16 cellular contexts compared by ENCODE assay signal in the genomic region with DNA sequence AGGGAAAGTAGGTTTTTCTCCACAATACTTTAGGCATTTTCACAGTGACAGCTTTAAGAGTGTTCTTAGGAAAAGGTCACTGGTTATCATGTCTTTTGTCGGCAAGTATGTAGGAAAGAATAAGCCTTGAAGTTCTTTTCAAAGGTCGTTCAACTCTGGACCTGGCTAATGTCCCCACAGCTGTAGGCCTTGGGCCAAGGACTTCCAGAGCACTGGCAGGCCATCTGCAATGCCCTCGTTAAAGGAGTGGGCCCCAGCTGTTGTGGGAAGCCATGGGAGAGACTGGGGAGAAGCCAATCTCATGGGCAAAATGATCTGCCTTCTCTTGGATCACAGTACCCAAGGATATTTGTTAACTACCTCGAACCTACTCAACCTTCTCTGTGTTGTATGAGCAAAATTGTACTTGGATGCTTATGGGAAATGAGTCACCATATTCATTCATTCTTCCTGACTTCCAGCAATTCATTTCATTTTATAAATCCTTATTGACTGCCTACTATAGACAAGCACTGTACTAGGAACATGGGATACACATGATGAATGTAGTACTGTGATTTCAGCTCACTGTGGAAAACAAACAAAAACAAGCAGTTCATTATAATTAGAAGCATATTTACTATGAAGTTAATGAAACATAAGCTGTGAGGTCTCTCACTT.
A peak's percentile ranks its signal among the peaks of the same experiment; 100 is the strongest.
DNase-seq lines count a peak whose midpoint lies in the region; ATAC-seq, FAIRE-seq and TF ChIP-seq lines count a peak whose summit lies in the region.
"Had no signal": no experiment of that assay in that cellular context is flagged by ENCODE, and none has a peak within 500 bp of the region (broad histone marks: within the 10 kb centered on the region; RNA-seq: fewer than 3 reads in every experiment).

No MANE protein-coding gene starts in this region.

- POLR2A ChIA-PET in IMR-90 (lab: Charles Lee; ENCODE audit: unreplicated experiment) = no interaction called here

- H4K91ac ChIP-seq in IMR-90 (ENCODE audit: insufficient read depth, low read depth, low read length) = no peak overlapping the region

- no peaks in the 10 kb centered on the region for H3K79me1 ChIP-seq in IMR-90 (ENCODE audit: low read depth in 1 of 2, low read length in 2 of 2)

- BruUV-seq in IMR-90 (replicated peaks; lab: Mats Ljungman, UMichigan) = no TSS peak

- H3K4me3 ChIP-seq in IMR-90 (ENCODE audit: insufficient read depth, low read depth, low read length) = no peak overlapping the region
- no peak overlapping the region for H3K4me3 ChIP-seq in esophagus muscularis mucosa
- no peak overlapping the region for H3K4me3 ChIP-seq in kidney (ENCODE audit: low read length in 2 of 2)
- H3K4me3 ChIP-seq in Karpas-422 (ENCODE audit: low read length) = no peak overlapping the region
- H3K4me3 ChIP-seq in GM23338 = no peak overlapping the region
- H3K4me3 ChIP-seq: BLaER1, GM12878 had no signal

- no peaks in the 10 kb centered on the region for H3K9me3 ChIP-seq in IMR-90 (ENCODE audit: control insufficient read depth, insufficient read depth, low read length)
- H3K9me3 ChIP-seq in esophagus muscularis mucosa = no peaks in the 10 kb centered on the region
- H3K9me3 ChIP-seq in kidney (ENCODE audit: control insufficient read depth in 1 of 2, low read length in 2 of 2) = no peaks in the 10 kb centered on the region
- H3K9me3 ChIP-seq in Karpas-422 (ENCODE audit: low read length) = no peaks in the 10 kb centered on the region
- H3K9me3 ChIP-seq: BLaER1 had no signal

- H4K20me1 ChIP-seq in IMR-90 (ENCODE audit: insufficient read depth, low read length) (no peaks in the 10 kb centered on the region), Karpas-422 (ENCODE audit: insufficient read depth, low read depth, low read length) (no peaks in the 10 kb centered on the region), GM23338 (replicated peaks; ENCODE audit: insufficient read depth) (no peaks in the 10 kb centered on the region)
- H4K20me1 ChIP-seq: BLaER1 had no signal

- H3K27ac ChIP-seq in IMR-90 (ENCODE audit: insufficient read depth, low read length) = no peak overlapping the region
- H3K27ac ChIP-seq in esophagus muscularis mucosa (replicated peaks in 1 of 4) = no peak overlapping the region
- no peak overlapping the region for H3K27ac ChIP-seq in kidney (ENCODE audit: low read depth in 2 of 2, low read length in 2 of 2)
- no peak overlapping the region for H3K27ac ChIP-seq in Karpas-422 (ENCODE audit: low read length)
- no peak overlapping the region for H3K27ac ChIP-seq in GM23338 (ENCODE audit: low read depth)
- H3K27ac ChIP-seq: 22Rv1, BLaER1 had no signal

- TF ChIP-seq POLR2A in IMR-90 (IDR thresholded peaks at IDR 0.05; ENCODE audit: low read depth, low read length) (no peak), esophagus muscularis mucosa (IDR thresholded peaks at IDR 0.05; ENCODE audit: low read depth) (no peak)

- peak overlapping the region; percentile 3; the same call in 1 of the 2 replicates for H3K14ac ChIP-seq in IMR-90 (replicated peaks; ENCODE audit: low read depth, low read length)

- dilution Hi-C loops in IMR-90 (cut with HindIII; ENCODE audit: low sequenced_read_pairs, unreplicated experiment) = no loop called here

- H3K4me1 ChIP-seq in IMR-90 (ENCODE audit: control insufficient read depth, insufficient read depth, low read length) = peaks cover 8% of the 10 kb centered on the region
- H3K4me1 ChIP-seq in esophagus muscularis mucosa = peaks cover 0 to 7% (median 0%) of the 10 kb centered on the region in 4 donors
- H3K4me1 ChIP-seq in kidney (ENCODE audit: control insufficient read depth in 1 of 2, insufficient read depth in 1 of 2, low read depth in 1 of 2, low read length in 2 of 2) = no peaks in the 10 kb centered on the region
- no peaks in the 10 kb centered on the region for H3K4me1 ChIP-seq in Karpas-422 (ENCODE audit: low read length)
- H3K4me1 ChIP-seq in GM23338 (ENCODE audit: insufficient read depth) = no peaks in the 10 kb centered on the region; the same call in 1 of the 2 replicates
- H3K4me1 ChIP-seq: BLaER1 had no signal

- no peak for FAIRE-seq in kidney (lab: Jason Lieb, UNC)
- FAIRE-seq: GM12878 had no signal

- no peak overlapping the region for H4K8ac ChIP-seq in IMR-90 (ENCODE audit: low read depth in 2 of 2, low read length in 2 of 2)

- TF ChIP-seq EP300 in esophagus muscularis mucosa (IDR thresholded peaks at IDR 0.05) = no peak

- H3K4ac ChIP-seq in IMR-90 (ENCODE audit: low read depth, low read length) = peak overlapping the region; percentile 48; the same call in 1 of the 2 replicates

- no peaks in the 10 kb centered on the region for H3K36me3 Mint-ChIP-seq in GM23338 (ENCODE audit: low read depth)

- TF ChIP-seq CTCF in IMR-90 (conservative IDR thresholded peaks at IDR 0.05; ENCODE audit: low read depth, low read length) = no peak
- TF ChIP-seq CTCF in esophagus muscularis mucosa (IDR thresholded peaks at IDR 0.05) = no peak
- no peak for TF ChIP-seq CTCF in kidney (IDR thresholded peaks at IDR 0.05; ENCODE audit: borderline replicate concordance, extremely low read depth, insufficient read depth)
- no peak for TF ChIP-seq CTCF in GM23338 (conservative IDR thresholded peaks at IDR 0.05; ENCODE audit: low read depth in 2 of 2)

- no peaks in the 10 kb centered on the region; the same call in 1 of the 2 replicates for H3K9me1 ChIP-seq in IMR-90 (ENCODE audit: insufficient read depth, low read length)

- intact Hi-C loops in IMR-90 (cut with micrococcal nuclease) = no loop called here
- intact Hi-C loops in esophagus muscularis mucosa (cut with DNase I) = no loop called here
- intact Hi-C loops in kidney (cut with DNase I) = no loop called here

- CTCF ChIA-PET in IMR-90 (lab: Yijun Ruan, JAX) = interaction anchor here (0.6 kb wide), 1 partner anchor 114 kb away, joined by 3 read pairs; no protein-coding TSS in a partner anchor

- no peaks in the 10 kb centered on the region for H3F3A ChIP-seq in GM23338 (replicated peaks; ENCODE audit: low read depth)

- no peak overlapping the region for H4K5ac ChIP-seq in IMR-90 (ENCODE audit: low read depth, low read length)

- no peaks in the 10 kb centered on the region for H3K9me2 ChIP-seq in Karpas-422 (replicated peaks; ENCODE audit: insufficient read depth, low read length)
- H3K9me2 ChIP-seq in GM23338 (ENCODE audit: insufficient read depth) = 0 out of 2 replicates have a peak, but pooled peaks cover 3% of the 10 kb centered on the region

- no peak overlapping the region for H3K9ac ChIP-seq in IMR-90 (ENCODE audit: low read depth, low read length)
- H3K9ac ChIP-seq in kidney (ENCODE audit: low read length in 2 of 2) = no peak overlapping the region
- no peak overlapping the region for H3K9ac ChIP-seq in Karpas-422 (ENCODE audit: low read length)
- H3K9ac ChIP-seq: BLaER1 had no signal

- no peak overlapping the region; the same call in 2 of the 3 replicates for H2BK15ac ChIP-seq in IMR-90 (ENCODE audit: low read depth, low read length)

- H3K79me2 ChIP-seq in Karpas-422 (ENCODE audit: low read length) (no peaks in the 10 kb centered on the region), GM23338 (replicated peaks; ENCODE audit: insufficient read depth) (no peaks in the 10 kb centered on the region)

- no peaks in the 10 kb centered on the region for H3K27me3 Mint-ChIP-seq in GM23338 (ENCODE audit: insufficient read depth, low read depth, poor library complexity)

- no peak overlapping the region for H3K4me3 Mint-ChIP-seq in GM23338

- H2AK5ac ChIP-seq in IMR-90 (ENCODE audit: low read depth, low read length) = no peak overlapping the region

- no peak overlapping the region for H3K23ac ChIP-seq in IMR-90 (ENCODE audit: low read depth, low read length)

- peaks cover 3% of the 10 kb centered on the region; the same call in 2 of the 3 replicates for H3K4me1 Mint-ChIP-seq in GM23338

- H2BK20ac ChIP-seq in IMR-90 (ENCODE audit: low read depth, low read length) = no peak overlapping the region

- H2AFZ ChIP-seq in IMR-90 (replicated peaks; ENCODE audit: low read length, poor library complexity) (peak overlapping the region; percentile 78), Karpas-422 (ENCODE audit: low read length) (no peak overlapping the region), GM23338 (no peak overlapping the region)

- peak; percentile 55 for DNase-seq in DMS 273 (lab: John Stamatoyannopoulos, UW; ENCODE audit: unreplicated experiment)
- DNase-seq in DMS 273 treated with DMSO at 0.1 percent for 48 hours (lab: John Stamatoyannopoulos, UW) = no peak
- peak; percentile 26 for DNase-seq in IMR-90
- peak; percentile 39 for DNase-seq in esophagus muscularis mucosa (ENCODE audit: extremely low spot score)
- peak; percentile 72 for DNase-seq in kidney
- no peak for DNase-seq in Karpas-422
- DNase-seq in GM23338 (ENCODE audit: low spot score) = no peak
- DNase-seq: DMS153, NCI-H446 treated with DMSO at 0.1 percent for 48 hours, NCI-H748 treated with DMSO at 0.1 percent for 48 hours, SHP77 treated with DMSO at 0.1 percent for 48 hours had no signal

- H3K36me3 ChIP-seq in IMR-90 (ENCODE audit: control insufficient read depth, insufficient read depth, low read length) (no peaks in the 10 kb centered on the region), esophagus muscularis mucosa (no peaks in the 10 kb centered on the region), kidney (ENCODE audit: control insufficient read depth in 1 of 2, insufficient read depth in 2 of 2, low read length in 2 of 2) (no peaks in the 10 kb centered on the region), Karpas-422 (ENCODE audit: insufficient read depth, low read length) (no peaks in the 10 kb centered on the region), GM23338 (ENCODE audit: insufficient read depth) (no peaks in the 10 kb centered on the region)
- H3K36me3 ChIP-seq: BLaER1 had no signal

- no peak overlapping the region for H3K27ac Mint-ChIP-seq in GM23338

- H2BK5ac ChIP-seq in IMR-90 (ENCODE audit: low read depth, low read length, poor library complexity, severe bottlenecking) = no peak overlapping the region

- in situ Hi-C loops in IMR-90 (cut with MboI; ENCODE audit: low sequenced_read_pairs) = no loop called here

- H3K4me2 ChIP-seq in IMR-90 (ENCODE audit: low read depth, low read length) (no peak overlapping the region), Karpas-422 (ENCODE audit: low read depth, low read length, poor library complexity, severe bottlenecking) (no peak overlapping the region), GM23338 (no peak overlapping the region)
- H3K4me2 ChIP-seq: BLaER1 had no signal

- H2AK9ac ChIP-seq in IMR-90 (replicated peaks; ENCODE audit: low read depth, low read length, poor library complexity) = no peak overlapping the region

- H3K18ac ChIP-seq in IMR-90 (ENCODE audit: low read depth, low read length) = peak overlapping the region; percentile 45; the same call in 1 of the 2 replicates

- no peaks in the 10 kb centered on the region; the same call in 1 of the 3 replicates for H3K9me3 Mint-ChIP-seq in GM23338

- ATAC-seq in IMR-90 (ENCODE audit: low read depth) (no peak), GM18498 (IDR thresholded peaks at IDR 0.05; ENCODE audit: unreplicated experiment) (no peak), GM23338 (no peak)
- ATAC-seq: GM12878, Panc1 had no signal

- WGBS in IMR-90 (ENCODE audit: extremely low coverage in 2 of 2, insufficient read length in 1 of 2), 2 experiments = 20% methylated on average over 1 of the region's 4 CpGs; no CpG with 5 or more reads in 1 of the 2 experiments
- WGBS in esophagus muscularis mucosa = 51% methylated on average over 4 of the region's 4 CpGs

- H3K27me3 ChIP-seq in IMR-90 (ENCODE audit: control insufficient read depth, insufficient read depth, low read length) (no peaks in the 10 kb centered on the region), esophagus muscularis mucosa (no peaks in the 10 kb centered on the region), Karpas-422 (ENCODE audit: low read length) (no peaks in the 10 kb centered on the region), GM23338 (ENCODE audit: insufficient read depth) (no peaks in the 10 kb centered on the region)
- H3K27me3 ChIP-seq: BLaER1 had no signal

- H2BK120ac ChIP-seq in IMR-90 (ENCODE audit: low read depth, low read length) = peak overlapping the region; percentile 44; the same call in 1 of the 2 replicates

- TF ChIP-seq RAD21 in IMR-90 (IDR thresholded peaks at IDR 0.05; ENCODE audit: low read length) = no peak

- no peak overlapping the region for H3K56ac ChIP-seq in IMR-90 (ENCODE audit: extremely low read depth, insufficient read depth, low read length)

Comparison
In these comparisons a context has a peak if more than half of its experiments do, and no peak if none do; other contexts are left out.
1. DNase-seq: peak in DMS 273 (single experiment), IMR-90 (single experiment), esophagus muscularis mucosa (single experiment) and kidney (single experiment); none in DMS 273 treated with DMSO at 0.1 percent for 48 hours (single experiment), Karpas-422 (single experiment) and GM23338 (single experiment).